In genomic region chr2:44909831-44910230, GRCh38 we compare ENCODE assay signal across 22 cellular contexts. TPM values are rescaled to one million over a fixed set of nuclear protein-coding genes. Genes with fewer than 3 reads are reported as not detected.
A peak's percentile ranks its signal among the peaks of the same experiment; 100 is the strongest.
DNase-seq lines count a peak whose midpoint lies in the region; ATAC-seq and TF ChIP-seq lines count a peak whose summit lies in the region.
"Had no signal": no experiment of that assay in that cellular context is flagged by ENCODE, and none has a peak within 500 bp of the region (broad histone marks: within the 10 kb centered on the region; RNA-seq: fewer than 3 reads in every experiment).

No MANE protein-coding gene starts in this region.

- no peaks in the 10 kb centered on the region for H3K27me3 ChIP-seq in upper lobe of left lung
- H3K27me3 ChIP-seq: BE2C, BLaER1 had no signal

- no peaks in the 10 kb centered on the region for H3K4me1 ChIP-seq in upper lobe of left lung
- H3K4me1 ChIP-seq: BE2C, BLaER1 had no signal

- no peak overlapping the region for H3K4me3 ChIP-seq in upper lobe of left lung
- H3K4me3 ChIP-seq: BLaER1, GM12878 had no signal

- ATAC-seq in sciatic nerve, result no peak
- no peak for ATAC-seq in upper lobe of left lung (ENCODE audit: low FRiP score in 2 of 2)
- ATAC-seq: GM12878 had no signal

- no peak overlapping the region for H3K27ac ChIP-seq in upper lobe of left lung
- H3K27ac ChIP-seq: BLaER1 had no signal

- H3K36me3 ChIP-seq in upper lobe of left lung, result no peaks in the 10 kb centered on the region
- H3K36me3 ChIP-seq: BE2C, BLaER1 had no signal

- DNase-seq in DMS53 (lab: John Stamatoyannopoulos, UW), result peak; percentile 28
- DNase-seq in DMS53 treated with DMSO at 0.1 percent for 48 hours (lab: John Stamatoyannopoulos, UW; ENCODE audit: unreplicated experiment), result no peak
- DNase-seq in NCI-H69 (lab: John Stamatoyannopoulos, UW), result peak; percentile 12
- DNase-seq in sciatic nerve (ENCODE audit: low spot score), result no peak
- no peak for DNase-seq in upper lobe of left lung
- DNase-seq: 8988T; ACHN; BE2C; C1 segment of cervical spinal cord; CD4-positive, alpha-beta memory T cell; CD4-positive, CD25-positive, alpha-beta regulatory T cell; CD8-positive, alpha-beta memory T cell; COR-L47; DMS153; DMS79; DND-41; EL; GDM1 had no signal

- 94 to 100% methylated on average over 1 of the region's 1 CpG for WGBS in upper lobe of left lung, 2 donors

- no peak for TF ChIP-seq EP300 in upper lobe of left lung (IDR thresholded peaks at IDR 0.05)

- no peak for TF ChIP-seq CTCF in upper lobe of left lung (IDR thresholded peaks at IDR 0.05)

- peaks cover 0 to 7% (median 4%) of the 10 kb centered on the region in 4 donors for H3K9me3 ChIP-seq in upper lobe of left lung
- H3K9me3 ChIP-seq: BE2C had no signal

- intact Hi-C loops in sciatic nerve (cut with DNase I), result no loop called here

- TF ChIP-seq POLR2A in upper lobe of left lung (IDR thresholded peaks at IDR 0.05), result no peak

RNA-seq across cellular contexts. Expression of gene SIX3, which starts 31.7 kb away (rescaled TPM):
- not detected for total RNA-seq in sciatic nerve
- total RNA-seq in upper lobe of left lung, result not detected
- total RNA-seq: CD4-positive, alpha-beta memory T cell; CD4-positive, CD25-positive, alpha-beta regulatory T cell; CD8-positive, alpha-beta memory T cell; Daoy; G401 had no signal

Comparison
In these comparisons a context has a peak if more than half of its experiments do, and no peak if none do; other contexts are left out.
1. DNase-seq: peak in DMS53 (single experiment) and NCI-H69 (single experiment); none in DMS53 treated with DMSO at 0.1 percent for 48 hours (single experiment), sciatic nerve (single experiment) and upper lobe of left lung (0 of 2).